Comparison of ENCODE assay signal across 1 cellular context in the genomic region with DNA sequence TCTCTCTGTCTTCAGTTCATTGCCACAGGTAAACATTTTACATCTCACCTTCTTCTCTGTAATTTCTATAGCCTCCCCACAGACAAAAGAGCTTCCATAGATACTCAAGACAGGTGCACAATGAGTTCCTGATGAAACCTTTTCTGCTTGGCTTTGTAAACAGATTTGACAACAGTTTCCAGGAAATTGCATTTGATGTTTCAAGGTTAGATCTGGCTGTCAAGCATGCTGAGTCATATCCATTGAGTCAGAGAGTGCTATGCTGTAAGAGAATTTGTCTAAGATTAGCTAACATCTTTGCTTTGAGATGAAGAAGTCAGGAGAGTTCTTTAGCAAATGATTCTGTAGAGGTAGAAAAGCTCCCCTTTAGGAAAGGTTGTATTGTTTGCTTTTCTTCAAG.
TF ChIP-seq lines count a peak whose summit lies in the region.

No MANE protein-coding gene starts in this region.

TF ChIP-seq in HepG2, 621 proteins besides CTCF, POLR2A, EP300 and RAD21 (continues in another document):
- TF ChIP-seq KDM1A (CRISPR knock-in tag; IDR thresholded peaks at IDR 0.05) = no peak
- TF ChIP-seq ZKSCAN5 (CRISPR knock-in tag; IDR thresholded peaks at IDR 0.05) = no peak
- TF ChIP-seq CCDC6 (CRISPR knock-in tag; IDR thresholded peaks at IDR 0.05) = no peak
- TF ChIP-seq ZNF17 (CRISPR knock-in tag; IDR thresholded peaks at IDR 0.05) = no peak
- TF ChIP-seq NCOA2 (CRISPR knock-in tag; IDR thresholded peaks at IDR 0.05) = peak; percentile 53; the same call in 1 of the 2 replicates
- TF ChIP-seq ZNF879 (CRISPR knock-in tag; IDR thresholded peaks at IDR 0.05) = no peak
- TF ChIP-seq ZNF619 (CRISPR knock-in tag; IDR thresholded peaks at IDR 0.05) = no peak
- TF ChIP-seq ISX (CRISPR knock-in tag; conservative IDR thresholded peaks at IDR 0.05) = no peak
- TF ChIP-seq MXI1 (IDR thresholded peaks at IDR 0.05; ENCODE audit: borderline replicate concordance, low read depth, low read length) = no peak; the same call in 2 of the 3 replicates
- TF ChIP-seq FOXK2 (IDR thresholded peaks at IDR 0.05) = no peak
- TF ChIP-seq, protein P1, sequence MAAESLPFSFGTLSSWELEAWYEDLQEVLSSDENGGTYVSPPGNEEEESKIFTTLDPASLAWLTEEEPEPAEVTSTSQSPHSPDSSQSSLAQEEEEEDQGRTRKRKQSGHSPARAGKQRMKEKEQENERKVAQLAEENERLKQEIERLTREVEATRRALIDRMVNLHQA (CRISPR knock-in tag; IDR thresholded peaks at IDR 0.05) = no peak
- TF ChIP-seq, protein P2, sequence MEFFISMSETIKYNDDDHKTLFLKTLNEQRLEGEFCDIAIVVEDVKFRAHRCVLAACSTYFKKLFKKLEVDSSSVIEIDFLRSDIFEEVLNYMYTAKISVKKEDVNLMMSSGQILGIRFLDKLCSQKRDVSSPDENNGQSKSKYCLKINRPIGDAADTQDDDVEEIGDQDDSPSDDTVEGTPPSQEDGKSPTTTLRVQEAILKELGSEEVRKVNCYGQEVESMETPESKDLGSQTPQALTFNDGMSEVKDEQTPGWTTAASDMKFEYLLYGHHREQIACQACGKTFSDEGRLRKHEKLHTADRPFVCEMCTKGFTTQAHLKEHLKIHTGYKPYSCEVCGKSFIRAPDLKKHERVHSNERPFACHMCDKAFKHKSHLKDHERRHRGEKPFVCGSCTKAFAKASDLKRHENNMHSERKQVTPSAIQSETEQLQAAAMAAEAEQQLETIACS (CRISPR knock-in tag; IDR thresholded peaks at IDR 0.05) = no peak
- no peak for TF ChIP-seq ZNF781 (CRISPR knock-in tag; IDR thresholded peaks at IDR 0.05; ENCODE audit: borderline replicate concordance, not compliant biosample characterization)
- TF ChIP-seq CEBPB (IDR thresholded peaks at IDR 0.05; ENCODE audit: borderline replicate concordance, low read depth, low read length) = peak; percentile 41; the same call in 1 of the 2 replicates
- peak; percentile 49; the same call in 1 of the 2 replicates for TF ChIP-seq TCF7 (IDR thresholded peaks at IDR 0.05; ENCODE audit: low read depth)
- TF ChIP-seq, protein P3, sequence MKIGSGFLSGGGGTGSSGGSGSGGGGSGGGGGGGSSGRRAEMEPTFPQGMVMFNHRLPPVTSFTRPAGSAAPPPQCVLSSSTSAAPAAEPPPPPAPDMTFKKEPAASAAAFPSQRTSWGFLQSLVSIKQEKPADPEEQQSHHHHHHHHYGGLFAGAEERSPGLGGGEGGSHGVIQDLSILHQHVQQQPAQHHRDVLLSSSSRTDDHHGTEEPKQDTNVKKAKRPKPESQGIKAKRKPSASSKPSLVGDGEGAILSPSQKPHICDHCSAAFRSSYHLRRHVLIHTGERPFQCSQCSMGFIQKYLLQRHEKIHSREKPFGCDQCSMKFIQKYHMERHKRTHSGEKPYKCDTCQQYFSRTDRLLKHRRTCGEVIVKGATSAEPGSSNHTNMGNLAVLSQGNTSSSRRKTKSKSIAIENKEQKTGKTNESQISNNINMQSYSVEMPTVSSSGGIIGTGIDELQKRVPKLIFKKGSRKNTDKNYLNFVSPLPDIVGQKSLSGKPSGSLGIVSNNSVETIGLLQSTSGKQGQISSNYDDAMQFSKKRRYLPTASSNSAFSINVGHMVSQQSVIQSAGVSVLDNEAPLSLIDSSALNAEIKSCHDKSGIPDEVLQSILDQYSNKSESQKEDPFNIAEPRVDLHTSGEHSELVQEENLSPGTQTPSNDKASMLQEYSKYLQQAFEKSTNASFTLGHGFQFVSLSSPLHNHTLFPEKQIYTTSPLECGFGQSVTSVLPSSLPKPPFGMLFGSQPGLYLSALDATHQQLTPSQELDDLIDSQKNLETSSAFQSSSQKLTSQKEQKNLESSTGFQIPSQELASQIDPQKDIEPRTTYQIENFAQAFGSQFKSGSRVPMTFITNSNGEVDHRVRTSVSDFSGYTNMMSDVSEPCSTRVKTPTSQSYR (CRISPR knock-in tag; IDR thresholded peaks at IDR 0.05; ENCODE audit: borderline replicate concordance) = no peak
- no peak for TF ChIP-seq ZNF407 (CRISPR knock-in tag; IDR thresholded peaks at IDR 0.05; ENCODE audit: not compliant biosample characterization)
- TF ChIP-seq, protein P4, sequence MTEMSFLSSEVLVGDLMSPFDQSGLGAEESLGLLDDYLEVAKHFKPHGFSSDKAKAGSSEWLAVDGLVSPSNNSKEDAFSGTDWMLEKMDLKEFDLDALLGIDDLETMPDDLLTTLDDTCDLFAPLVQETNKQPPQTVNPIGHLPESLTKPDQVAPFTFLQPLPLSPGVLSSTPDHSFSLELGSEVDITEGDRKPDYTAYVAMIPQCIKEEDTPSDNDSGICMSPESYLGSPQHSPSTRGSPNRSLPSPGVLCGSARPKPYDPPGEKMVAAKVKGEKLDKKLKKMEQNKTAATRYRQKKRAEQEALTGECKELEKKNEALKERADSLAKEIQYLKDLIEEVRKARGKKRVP (CRISPR knock-in tag; IDR thresholded peaks at IDR 0.05) = peak in 1 of 2 experiments; percentile 95; a peak in 2 of 4 replicates
- TF ChIP-seq ZNF75D (CRISPR knock-in tag; IDR thresholded peaks at IDR 0.05; ENCODE audit: borderline replicate concordance) = no peak
- TF ChIP-seq GABPB1 (CRISPR knock-in tag; IDR thresholded peaks at IDR 0.05) = peak; percentile 26; the same call in 1 of the 2 replicates
- TF ChIP-seq MLLT10 (CRISPR knock-in tag; IDR thresholded peaks at IDR 0.05) = no peak
- TF ChIP-seq ZBTB26 (CRISPR knock-in tag; IDR thresholded peaks at IDR 0.05; ENCODE audit: borderline replicate concordance) = no peak
- no peak for TF ChIP-seq HMGXB4 (CRISPR knock-in tag; IDR thresholded peaks at IDR 0.05; ENCODE audit: borderline replicate concordance in 1 of 2, low read depth in 1 of 2)
- TF ChIP-seq SOX13 (IDR thresholded peaks at IDR 0.05) = no peak
- peak in 1 of 2 experiments; percentile 56; a peak in 1 of 4 replicates for TF ChIP-seq SOX13 (CRISPR knock-in tag; conservative IDR thresholded peaks at IDR 0.05 in 1 of 2, IDR thresholded peaks at IDR 0.05 in 1 of 2)
- TF ChIP-seq ZSCAN25 (CRISPR knock-in tag; IDR thresholded peaks at IDR 0.05) = no peak
- no peak for TF ChIP-seq SMYD3 (CRISPR knock-in tag; IDR thresholded peaks at IDR 0.05)
- TF ChIP-seq ZNF577 (CRISPR knock-in tag; IDR thresholded peaks at IDR 0.05; ENCODE audit: borderline replicate concordance, low read depth) = no peak
- no peak for TF ChIP-seq ZFP62 (CRISPR knock-in tag; IDR thresholded peaks at IDR 0.05)
- no peak for TF ChIP-seq CBFB (CRISPR knock-in tag; IDR thresholded peaks at IDR 0.05)
- TF ChIP-seq FOSL1 (CRISPR knock-in tag; IDR thresholded peaks at IDR 0.05; ENCODE audit: borderline replicate concordance) = peak; percentile 23; the same call in 1 of the 2 replicates
- TF ChIP-seq, protein P5, sequence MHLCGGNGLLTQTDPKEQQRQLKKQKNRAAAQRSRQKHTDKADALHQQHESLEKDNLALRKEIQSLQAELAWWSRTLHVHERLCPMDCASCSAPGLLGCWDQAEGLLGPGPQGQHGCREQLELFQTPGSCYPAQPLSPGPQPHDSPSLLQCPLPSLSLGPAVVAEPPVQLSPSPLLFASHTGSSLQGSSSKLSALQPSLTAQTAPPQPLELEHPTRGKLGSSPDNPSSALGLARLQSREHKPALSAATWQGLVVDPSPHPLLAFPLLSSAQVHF (CRISPR knock-in tag; IDR thresholded peaks at IDR 0.05) = no peak
- TF ChIP-seq, protein P6, sequence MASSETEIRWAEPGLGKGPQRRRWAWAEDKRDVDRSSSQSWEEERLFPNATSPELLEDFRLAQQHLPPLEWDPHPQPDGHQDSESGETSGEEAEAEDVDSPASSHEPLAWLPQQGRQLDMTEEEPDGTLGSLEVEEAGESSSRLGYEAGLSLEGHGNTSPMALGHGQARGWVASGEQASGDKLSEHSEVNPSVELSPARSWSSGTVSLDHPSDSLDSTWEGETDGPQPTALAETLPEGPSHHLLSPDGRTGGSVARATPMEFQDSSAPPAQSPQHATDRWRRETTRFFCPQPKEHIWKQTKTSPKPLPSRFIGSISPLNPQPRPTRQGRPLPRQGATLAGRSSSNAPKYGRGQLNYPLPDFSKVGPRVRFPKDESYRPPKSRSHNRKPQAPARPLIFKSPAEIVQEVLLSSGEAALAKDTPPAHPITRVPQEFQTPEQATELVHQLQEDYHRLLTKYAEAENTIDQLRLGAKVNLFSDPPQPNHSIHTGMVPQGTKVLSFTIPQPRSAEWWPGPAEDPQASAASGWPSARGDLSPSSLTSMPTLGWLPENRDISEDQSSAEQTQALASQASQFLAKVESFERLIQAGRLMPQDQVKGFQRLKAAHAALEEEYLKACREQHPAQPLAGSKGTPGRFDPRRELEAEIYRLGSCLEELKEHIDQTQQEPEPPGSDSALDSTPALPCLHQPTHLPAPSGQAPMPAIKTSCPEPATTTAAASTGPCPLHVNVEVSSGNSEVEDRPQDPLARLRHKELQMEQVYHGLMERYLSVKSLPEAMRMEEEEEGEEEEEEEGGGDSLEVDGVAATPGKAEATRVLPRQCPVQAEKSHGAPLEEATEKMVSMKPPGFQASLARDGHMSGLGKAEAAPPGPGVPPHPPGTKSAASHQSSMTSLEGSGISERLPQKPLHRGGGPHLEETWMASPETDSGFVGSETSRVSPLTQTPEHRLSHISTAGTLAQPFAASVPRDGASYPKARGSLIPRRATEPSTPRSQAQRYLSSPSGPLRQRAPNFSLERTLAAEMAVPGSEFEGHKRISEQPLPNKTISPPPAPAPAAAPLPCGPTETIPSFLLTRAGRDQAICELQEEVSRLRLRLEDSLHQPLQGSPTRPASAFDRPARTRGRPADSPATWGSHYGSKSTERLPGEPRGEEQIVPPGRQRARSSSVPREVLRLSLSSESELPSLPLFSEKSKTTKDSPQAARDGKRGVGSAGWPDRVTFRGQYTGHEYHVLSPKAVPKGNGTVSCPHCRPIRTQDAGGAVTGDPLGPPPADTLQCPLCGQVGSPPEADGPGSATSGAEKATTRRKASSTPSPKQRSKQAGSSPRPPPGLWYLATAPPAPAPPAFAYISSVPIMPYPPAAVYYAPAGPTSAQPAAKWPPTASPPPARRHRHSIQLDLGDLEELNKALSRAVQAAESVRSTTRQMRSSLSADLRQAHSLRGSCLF (CRISPR knock-in tag; IDR thresholded peaks at IDR 0.05; ENCODE audit: borderline replicate concordance) = no peak
- no peak for TF ChIP-seq ZNF839 (CRISPR knock-in tag; IDR thresholded peaks at IDR 0.05; ENCODE audit: borderline replicate concordance)
